8 cellular contexts compared by ENCODE assay signal in the genomic region with DNA sequence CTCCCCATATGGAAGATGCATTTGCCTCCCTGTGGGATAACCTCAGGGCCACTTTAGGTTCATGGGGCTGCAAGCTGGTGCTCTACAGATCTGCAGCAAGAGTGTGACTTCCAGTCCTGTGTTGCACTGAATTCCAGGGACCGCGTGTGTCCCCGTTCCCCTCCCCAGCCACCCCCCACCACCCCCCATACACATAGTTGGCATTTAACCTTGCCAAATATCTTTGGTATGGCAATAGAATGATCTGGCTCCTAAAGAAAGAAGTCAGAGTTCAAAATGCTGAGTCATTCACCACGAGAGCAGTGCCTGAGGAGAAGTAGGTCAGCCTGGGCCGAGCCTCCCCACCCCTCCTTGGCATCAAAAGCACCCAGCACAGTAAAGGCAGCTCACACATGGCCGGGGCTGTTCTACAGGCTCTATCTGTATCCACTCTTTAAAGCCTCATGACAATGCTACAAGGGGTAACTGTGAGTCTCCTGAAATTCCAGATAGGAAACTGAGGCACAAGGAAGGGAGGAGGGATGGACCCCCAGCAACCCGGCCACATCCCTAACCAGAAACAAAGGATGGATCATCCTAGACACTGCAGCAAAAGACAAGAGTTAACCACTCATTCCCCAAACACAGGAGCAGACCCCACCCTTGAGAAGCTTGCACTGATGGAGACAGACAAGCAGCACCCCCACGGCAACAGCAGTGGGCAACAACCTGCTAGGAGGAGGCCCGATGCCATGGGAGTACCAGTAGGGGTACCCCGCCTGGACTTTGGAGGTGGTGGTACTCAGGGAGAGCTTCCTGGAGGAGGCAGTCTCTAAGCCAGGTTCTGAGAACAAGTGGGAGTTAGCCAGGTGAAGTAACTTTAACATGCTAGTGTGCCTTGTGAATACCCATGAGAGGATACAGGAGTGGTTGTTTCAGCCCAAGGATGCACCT.
DNase-seq lines count a peak whose midpoint lies in the region; ATAC-seq, FAIRE-seq and TF ChIP-seq lines count a peak whose summit lies in the region.

No MANE protein-coding gene starts in this region.

- H3K9me3 Mint-ChIP-seq in activated T-helper 17 cell treated with anti-CD3 and anti-CD28 coated beads, Interleukin-2, amount 50 U/mL, for 72 hours: no peaks in the 10 kb centered on the region
- H3K9me3 Mint-ChIP-seq in activated CD4-positive, alpha-beta T cell treated with anti-CD3 and anti-CD28 coated beads, Interleukin-2, amount 10 ng/mL, durations not matched to agents 24 days and 14 days: no peaks in the 10 kb centered on the region

- 72% methylated on average over 10 of the region's 10 CpGs for WGBS in hepatocyte (ENCODE audit: low lambda C conversion rate, missing lambda C conversion rate)
- 36 to 39% methylated on average over 9 to 10 of the region's 10 CpGs for WGBS in thyroid gland, 2 donors

- H4K20me1 ChIP-seq in hepatocyte (ENCODE audit: insufficient read depth, poor library complexity, severe bottlenecking): no peaks in the 10 kb centered on the region

- H3K27me3 ChIP-seq in hepatocyte (no peaks in the 10 kb centered on the region), thyroid gland (no peaks in the 10 kb centered on the region)

- no peak for FAIRE-seq in HTR-8/SVneo (lab: Jason Lieb, UNC)

- no peak overlapping the region for H3K4me2 ChIP-seq in hepatocyte

- intact Hi-C loops in thyroid gland (cut with DNase I): no loop called here
- intact Hi-C loops in activated CD4-positive, alpha-beta T cell treated with anti-CD3 and anti-CD28 coated beads, Interleukin-2, amount 10 ng/mL, durations not matched to agents 24 days and 14 days (cut with micrococcal nuclease): no loop called here

- TF ChIP-seq CTCF in hepatocyte (IDR thresholded peaks at IDR 0.05; ENCODE audit: poor library complexity): no peak
- no peak for TF ChIP-seq CTCF in thyroid gland (IDR thresholded peaks at IDR 0.05)

- H3K9me2 ChIP-seq in hepatocyte (replicated peaks; ENCODE audit: insufficient read depth): no peaks in the 10 kb centered on the region

- H3K36me3 Mint-ChIP-seq in activated T-helper 17 cell treated with anti-CD3 and anti-CD28 coated beads, Interleukin-2, amount 50 U/mL, for 72 hours (ENCODE audit: low read depth): no peaks in the 10 kb centered on the region
- H3K36me3 Mint-ChIP-seq in activated CD4-positive, alpha-beta T cell treated with anti-CD3 and anti-CD28 coated beads, Interleukin-2, amount 10 ng/mL, durations not matched to agents 24 days and 14 days (ENCODE audit: low read depth): no peaks in the 10 kb centered on the region

- TF ChIP-seq POLR2A in thyroid gland (IDR thresholded peaks at IDR 0.05): no peak

- H3K9me3 ChIP-seq in hepatocyte (ENCODE audit: low read depth) (no peaks in the 10 kb centered on the region), thyroid gland (no peaks in the 10 kb centered on the region)

- H3K27ac Mint-ChIP-seq in activated T-helper 17 cell treated with anti-CD3 and anti-CD28 coated beads, Interleukin-2, amount 50 U/mL, for 72 hours: no peak overlapping the region
- no peak overlapping the region for H3K27ac Mint-ChIP-seq in activated CD4-positive, alpha-beta T cell treated with anti-CD3 and anti-CD28 coated beads, Interleukin-2, amount 10 ng/mL, durations not matched to agents 24 days and 14 days

- H3K4me1 ChIP-seq in hepatocyte (ENCODE audit: insufficient read depth) (no peaks in the 10 kb centered on the region), thyroid gland (peaks cover 15 to 23% of the 10 kb centered on the region in 2 donors)

- no peak overlapping the region for H3K4me3 ChIP-seq in hepatocyte
- H3K4me3 ChIP-seq in thyroid gland (replicated peaks in 1 of 3): no peak overlapping the region

- H3K79me2 ChIP-seq in hepatocyte: no peaks in the 10 kb centered on the region

- H3K27me3 Mint-ChIP-seq in activated T-helper 17 cell treated with anti-CD3 and anti-CD28 coated beads, Interleukin-2, amount 50 U/mL, for 72 hours: peaks cover 4% of the 10 kb centered on the region
- H3K27me3 Mint-ChIP-seq in activated CD4-positive, alpha-beta T cell treated with anti-CD3 and anti-CD28 coated beads, Interleukin-2, amount 10 ng/mL, durations not matched to agents 24 days and 14 days: no peaks in the 10 kb centered on the region

- H3K4me1 Mint-ChIP-seq in activated T-helper 17 cell treated with anti-CD3 and anti-CD28 coated beads, Interleukin-2, amount 50 U/mL, for 72 hours: peaks cover 6% of the 10 kb centered on the region
- peaks cover 4% of the 10 kb centered on the region for H3K4me1 Mint-ChIP-seq in activated CD4-positive, alpha-beta T cell treated with anti-CD3 and anti-CD28 coated beads, Interleukin-2, amount 10 ng/mL, durations not matched to agents 24 days and 14 days

- no peak overlapping the region for H2AFZ ChIP-seq in hepatocyte

- H3K4me3 Mint-ChIP-seq in activated T-helper 17 cell treated with anti-CD3 and anti-CD28 coated beads, Interleukin-2, amount 50 U/mL, for 72 hours: no peak overlapping the region
- H3K4me3 Mint-ChIP-seq in activated CD4-positive, alpha-beta T cell treated with anti-CD3 and anti-CD28 coated beads, Interleukin-2, amount 10 ng/mL, durations not matched to agents 24 days and 14 days: no peak overlapping the region

- H3K36me3 ChIP-seq in hepatocyte (replicated peaks; ENCODE audit: insufficient read depth, low read depth) (no peaks in the 10 kb centered on the region), thyroid gland (no peaks in the 10 kb centered on the region)

- DNase-seq in HTR-8/SVneo (ENCODE audit: insufficient read length, low spot score) (peak; percentile 44), hepatocyte (ENCODE audit: low spot score) (peak; percentile 36), thyroid gland (peak; percentile 88), NCI-H510A treated with DMSO at 0.1 percent for 48 hours (lab: John Stamatoyannopoulos, UW) (no peak)
- DNase-seq in stimulated activated CD4-positive, alpha-beta T cell treated with anti-CD3 and anti-CD28 coated beads, Interleukin-4, amount 100 ng/mL, for 1 hour: no peak
- no peak for DNase-seq in activated CD4-positive, alpha-beta T cell treated with anti-CD3 and anti-CD28 coated beads, Interleukin-2, amount 10 ng/mL, durations not matched to agents 24 days and 14 days

- H3K27ac ChIP-seq in hepatocyte (no peak overlapping the region), thyroid gland (peak overlapping the region; percentile 61 to 77 (median 68))

- peak; percentile 63 for ATAC-seq in activated T-helper 17 cell treated with anti-CD3 and anti-CD28 coated beads, Interleukin-2, amount 50 U/mL, for 72 hours (replicated peaks)
- ATAC-seq in HG03196 (IDR thresholded peaks at IDR 0.05; ENCODE audit: unreplicated experiment): no peak

Comparison
In these comparisons a context has a peak if more than half of its experiments do, and no peak if none do; other contexts are left out.
1. DNase-seq: peak in HTR-8/SVneo (single experiment), hepatocyte (single experiment) and thyroid gland (2 of 2); none in stimulated activated CD4-positive, alpha-beta T cell treated with anti-CD3 and anti-CD28 coated beads, Interleukin-4, amount 100 ng/mL, for 1 hour (single experiment), NCI-H510A treated with DMSO at 0.1 percent for 48 hours (single experiment) and activated CD4-positive, alpha-beta T cell treated with anti-CD3 and anti-CD28 coated beads, Interleukin-2, amount 10 ng/mL, durations not matched to agents 24 days and 14 days (single experiment).